In genomic region chr1:26417111-26417510, GRCh38 we compare ENCODE assay signal across 8 cellular contexts. TPM values are rescaled to one million over a fixed set of nuclear protein-coding genes. Genes with fewer than 3 reads are reported as not detected.
DNase-seq lines count a peak whose midpoint lies in the region; ATAC-seq and TF ChIP-seq lines count a peak whose summit lies in the region.

No MANE protein-coding gene starts in this region.

- H3K4me3 Mint-ChIP-seq in activated naive CD8-positive, alpha-beta T cell treated with anti-CD3 and anti-CD28 coated beads, Interleukin-2, amount 10 ng/mL, durations not matched to agents 7 days and 5 days, result no peak overlapping the region
- H3K4me3 Mint-ChIP-seq in progenitor cell of endocrine pancreas (ENCODE audit: low read depth), result peak overlapping the region; percentile 21

- peak; percentile 86 for DNase-seq in DMS 273 (lab: John Stamatoyannopoulos, UW; ENCODE audit: unreplicated experiment)
- DNase-seq in DMS 273 treated with DMSO at 0.1 percent for 48 hours (lab: John Stamatoyannopoulos, UW), result no peak
- DNase-seq in NCI-H128 (lab: John Stamatoyannopoulos, UW; ENCODE audit: unreplicated experiment), result peak; percentile 67
- peak; percentile 77 for DNase-seq in T follicular helper cell (ENCODE audit: low read depth)
- peak; percentile 84 for DNase-seq in activated naive CD8-positive, alpha-beta T cell treated with anti-CD3 and anti-CD28 coated beads, Interleukin-2, amount 10 ng/mL, durations not matched to agents 7 days and 5 days
- peak; percentile 51 to 86 (median 69) for DNase-seq in heart left ventricle
- peak; percentile 87 for DNase-seq in progenitor cell of endocrine pancreas (ENCODE audit: low spot score, unreplicated experiment)
- DNase-seq in vagina (ENCODE audit: extremely low spot score in 2 of 2), result no peak

- no peak for TF ChIP-seq POLR2A in heart left ventricle (IDR thresholded peaks at IDR 0.05)
- no peak for TF ChIP-seq POLR2A in vagina (IDR thresholded peaks at IDR 0.05)

- peak; percentile 100 for ATAC-seq in activated naive CD8-positive, alpha-beta T cell treated with anti-CD3 and anti-CD28 coated beads, Interleukin-2, amount 10 ng/mL, durations not matched to agents 7 days and 5 days (ENCODE audit: low read depth)
- ATAC-seq in heart left ventricle, result peak; percentile 67 to 84 (median 81)

- no peaks in the 10 kb centered on the region for H3K9me3 Mint-ChIP-seq in activated naive CD8-positive, alpha-beta T cell treated with anti-CD3 and anti-CD28 coated beads, Interleukin-2, amount 10 ng/mL, durations not matched to agents 7 days and 5 days
- no peaks in the 10 kb centered on the region for H3K9me3 Mint-ChIP-seq in progenitor cell of endocrine pancreas (ENCODE audit: low read depth)

- 7 to 13% (median 9%) methylated on average over 3 to 7 of the region's 7 CpGs for WGBS in heart left ventricle, 4 donors

- H3K27ac Mint-ChIP-seq in activated naive CD8-positive, alpha-beta T cell treated with anti-CD3 and anti-CD28 coated beads, Interleukin-2, amount 10 ng/mL, durations not matched to agents 7 days and 5 days, result no peak overlapping the region
- peak overlapping the region; percentile 73 for H3K27ac Mint-ChIP-seq in progenitor cell of endocrine pancreas

- TF ChIP-seq CTCF in heart left ventricle (IDR thresholded peaks at IDR 0.05) (peak; percentile 57 to 89 (median 76)), progenitor cell of endocrine pancreas (IDR thresholded peaks at IDR 0.05; ENCODE audit: unreplicated experiment) (peak; percentile 97), vagina (IDR thresholded peaks at IDR 0.05) (peak; percentile 45 to 60 (median 50))

- no peaks in the 10 kb centered on the region for H3K9me3 ChIP-seq in heart left ventricle
- H3K9me3 ChIP-seq in vagina, result no peaks in the 10 kb centered on the region

- H3K27ac ChIP-seq in heart left ventricle (no peak overlapping the region), vagina (no peak overlapping the region)

- peaks cover 9% of the 10 kb centered on the region for H3K4me1 Mint-ChIP-seq in activated naive CD8-positive, alpha-beta T cell treated with anti-CD3 and anti-CD28 coated beads, Interleukin-2, amount 10 ng/mL, durations not matched to agents 7 days and 5 days
- peaks cover 53% of the 10 kb centered on the region for H3K4me1 Mint-ChIP-seq in progenitor cell of endocrine pancreas (ENCODE audit: low read depth)

- intact Hi-C loops in heart left ventricle (cut with DNase I), result loop anchor here in 1 of 10 donors (5.0 kb wide), 1 partner anchor 315 kb away; no protein-coding TSS in a partner anchor
- intact Hi-C loops in vagina (cut with DNase I), result no loop called here

- H3K27me3 Mint-ChIP-seq in activated naive CD8-positive, alpha-beta T cell treated with anti-CD3 and anti-CD28 coated beads, Interleukin-2, amount 10 ng/mL, durations not matched to agents 7 days and 5 days, result peaks cover 58% of the 10 kb centered on the region
- no peaks in the 10 kb centered on the region for H3K27me3 Mint-ChIP-seq in progenitor cell of endocrine pancreas

- H3K36me3 ChIP-seq in heart left ventricle (no peaks in the 10 kb centered on the region), vagina (no peaks in the 10 kb centered on the region)

- no peaks in the 10 kb centered on the region for H3K4me1 ChIP-seq in heart left ventricle
- no peaks in the 10 kb centered on the region for H3K4me1 ChIP-seq in vagina

- peaks cover 8 to 52% (median 21%) of the 10 kb centered on the region in 9 donors for H3K27me3 ChIP-seq in heart left ventricle
- H3K27me3 ChIP-seq in vagina, result peaks cover 4% of the 10 kb centered on the region

- H3K36me3 Mint-ChIP-seq in activated naive CD8-positive, alpha-beta T cell treated with anti-CD3 and anti-CD28 coated beads, Interleukin-2, amount 10 ng/mL, durations not matched to agents 7 days and 5 days, result no peaks in the 10 kb centered on the region
- peaks cover 5% of the 10 kb centered on the region for H3K36me3 Mint-ChIP-seq in progenitor cell of endocrine pancreas (ENCODE audit: insufficient read depth)

- no peak overlapping the region for H3K4me3 ChIP-seq in heart left ventricle
- H3K4me3 ChIP-seq in vagina, result no peak overlapping the region

- POLR2A ChIA-PET in activated naive CD8-positive, alpha-beta T cell treated with anti-CD3 and anti-CD28 coated beads, Interleukin-2, amount 10 ng/mL, durations not matched to agents 7 days and 5 days (lab: Charles Lee), result interaction anchor here (0.5 to 3.1 kb wide), 6 partner anchors 9 to 141 kb away, joined by 3 to 10 read pairs (median 4); partner anchors contain the start of genes DHDDS and HMGN2

RNA-seq across cellular contexts. Expression of gene LIN28A, which starts 6.5 kb away (rescaled TPM):
- total RNA-seq in activated naive CD8-positive, alpha-beta T cell treated with anti-CD3 and anti-CD28 coated beads, Interleukin-2, amount 10 ng/mL, durations not matched to agents 7 days and 5 days, result not detected
- total RNA-seq in heart left ventricle, result under 1 TPM in 1 of 9 donors, not detected in 8; 0.15 TPM
- not detected for polyA plus RNA-seq in heart left ventricle
- 80.2 and 87.8 TPM in 2 replicates for total RNA-seq in progenitor cell of endocrine pancreas
- total RNA-seq in vagina, result not detected

RNA-seq across cellular contexts. Expression of gene DHDDS, which starts 15.0 kb away (rescaled TPM):
- 10 to 100 TPM; 45.9 to 48.2 TPM for total RNA-seq in activated naive CD8-positive, alpha-beta T cell treated with anti-CD3 and anti-CD28 coated beads, Interleukin-2, amount 10 ng/mL, durations not matched to agents 7 days and 5 days
- total RNA-seq in heart left ventricle (10 to 100 TPM; 14.1 to 45.0 (median 29.9) TPM), progenitor cell of endocrine pancreas (44.4 and 51.5 TPM in 2 replicates), vagina (24.8 TPM)
- 10 to 100 TPM; 22.0 to 44.6 TPM for polyA plus RNA-seq in heart left ventricle

RNA-seq across cellular contexts. Expression of gene ZNF683, which starts 44.6 kb away (rescaled TPM):
- total RNA-seq in activated naive CD8-positive, alpha-beta T cell treated with anti-CD3 and anti-CD28 coated beads, Interleukin-2, amount 10 ng/mL, durations not matched to agents 7 days and 5 days, result 1 to 10 TPM; 9.3 to 9.9 TPM
- 1 to 10 TPM in 1 of 9 donors, under 1 TPM in 2, not detected in 6; 0.28 to 1.2 (median 0.48) TPM for total RNA-seq in heart left ventricle
- under 1 TPM in 1 of 2 donors, not detected in 1; 0.04 TPM for polyA plus RNA-seq in heart left ventricle
- total RNA-seq in progenitor cell of endocrine pancreas, result not detected in 2 replicates
- total RNA-seq in vagina, result not detected

RNA-seq across cellular contexts. Expression of gene HMGN2, which starts 55.1 kb away (rescaled TPM):
- 100 to 1,000 TPM; 812 to 846 TPM for total RNA-seq in activated naive CD8-positive, alpha-beta T cell treated with anti-CD3 and anti-CD28 coated beads, Interleukin-2, amount 10 ng/mL, durations not matched to agents 7 days and 5 days
- total RNA-seq in heart left ventricle (100 to 1,000 TPM in 7 of 9 donors, 10 to 100 TPM in 2; 66.3 to 256 (median 123) TPM), progenitor cell of endocrine pancreas (444 and 446 TPM in 2 replicates), vagina (127 TPM)
- polyA plus RNA-seq in heart left ventricle, result 100 to 1,000 TPM; 116 to 154 TPM

Comparison
In these comparisons a context has a peak if more than half of its experiments do, and no peak if none do; other contexts are left out.
1. DNase-seq: peak in DMS 273 (single experiment), NCI-H128 (single experiment), T follicular helper cell (single experiment), activated naive CD8-positive, alpha-beta T cell treated with anti-CD3 and anti-CD28 coated beads, Interleukin-2, amount 10 ng/mL, durations not matched to agents 7 days and 5 days (single experiment), heart left ventricle (5 of 5) and progenitor cell of endocrine pancreas (single experiment); none in DMS 273 treated with DMSO at 0.1 percent for 48 hours (single experiment) and vagina (0 of 2).
2. RNA of gene LIN28A, which starts 6.5 kb away (total RNA-seq): 80.2 to 87.8 TPM in progenitor cell of endocrine pancreas; not detected in activated naive CD8-positive, alpha-beta T cell treated with anti-CD3 and anti-CD28 coated beads, Interleukin-2, amount 10 ng/mL, durations not matched to agents 7 days and 5 days, 0.15 TPM in heart left ventricle and not detected in vagina (single experiment); every median in the first group is over 10 times any median in the second.
3. Peak in every context shown above with its lines, with median percentiles within 50 percentile points of each other: CTCF ChIP-seq.